Comparison of ENCODE assay signal across 1 cellular context in the genomic region with DNA sequence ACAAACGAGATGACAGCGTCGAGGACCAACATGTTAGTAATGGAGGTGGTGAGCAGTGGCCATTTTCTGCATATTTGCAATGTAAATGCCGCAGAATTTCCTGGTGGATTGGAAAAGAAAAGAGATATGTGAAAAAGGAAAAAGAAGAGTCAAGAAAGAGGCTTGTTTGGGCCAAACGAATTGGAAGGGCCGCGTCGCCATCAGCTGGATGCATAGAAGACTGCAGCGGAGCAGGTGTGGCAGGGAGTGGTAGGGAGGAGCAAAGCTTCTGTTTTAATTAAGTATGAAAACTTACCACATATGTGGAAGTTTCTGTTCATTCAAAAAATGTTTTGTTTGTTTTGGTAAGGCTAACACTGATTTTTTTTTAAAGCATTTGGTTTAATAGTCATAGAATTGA.
TF ChIP-seq lines count a peak whose summit lies in the region.

No MANE protein-coding gene starts in this region.

TF ChIP-seq in K562, 482 proteins besides CTCF, POLR2A, EP300 and RAD21 (continued from another document):
- TF ChIP-seq, protein P1, sequence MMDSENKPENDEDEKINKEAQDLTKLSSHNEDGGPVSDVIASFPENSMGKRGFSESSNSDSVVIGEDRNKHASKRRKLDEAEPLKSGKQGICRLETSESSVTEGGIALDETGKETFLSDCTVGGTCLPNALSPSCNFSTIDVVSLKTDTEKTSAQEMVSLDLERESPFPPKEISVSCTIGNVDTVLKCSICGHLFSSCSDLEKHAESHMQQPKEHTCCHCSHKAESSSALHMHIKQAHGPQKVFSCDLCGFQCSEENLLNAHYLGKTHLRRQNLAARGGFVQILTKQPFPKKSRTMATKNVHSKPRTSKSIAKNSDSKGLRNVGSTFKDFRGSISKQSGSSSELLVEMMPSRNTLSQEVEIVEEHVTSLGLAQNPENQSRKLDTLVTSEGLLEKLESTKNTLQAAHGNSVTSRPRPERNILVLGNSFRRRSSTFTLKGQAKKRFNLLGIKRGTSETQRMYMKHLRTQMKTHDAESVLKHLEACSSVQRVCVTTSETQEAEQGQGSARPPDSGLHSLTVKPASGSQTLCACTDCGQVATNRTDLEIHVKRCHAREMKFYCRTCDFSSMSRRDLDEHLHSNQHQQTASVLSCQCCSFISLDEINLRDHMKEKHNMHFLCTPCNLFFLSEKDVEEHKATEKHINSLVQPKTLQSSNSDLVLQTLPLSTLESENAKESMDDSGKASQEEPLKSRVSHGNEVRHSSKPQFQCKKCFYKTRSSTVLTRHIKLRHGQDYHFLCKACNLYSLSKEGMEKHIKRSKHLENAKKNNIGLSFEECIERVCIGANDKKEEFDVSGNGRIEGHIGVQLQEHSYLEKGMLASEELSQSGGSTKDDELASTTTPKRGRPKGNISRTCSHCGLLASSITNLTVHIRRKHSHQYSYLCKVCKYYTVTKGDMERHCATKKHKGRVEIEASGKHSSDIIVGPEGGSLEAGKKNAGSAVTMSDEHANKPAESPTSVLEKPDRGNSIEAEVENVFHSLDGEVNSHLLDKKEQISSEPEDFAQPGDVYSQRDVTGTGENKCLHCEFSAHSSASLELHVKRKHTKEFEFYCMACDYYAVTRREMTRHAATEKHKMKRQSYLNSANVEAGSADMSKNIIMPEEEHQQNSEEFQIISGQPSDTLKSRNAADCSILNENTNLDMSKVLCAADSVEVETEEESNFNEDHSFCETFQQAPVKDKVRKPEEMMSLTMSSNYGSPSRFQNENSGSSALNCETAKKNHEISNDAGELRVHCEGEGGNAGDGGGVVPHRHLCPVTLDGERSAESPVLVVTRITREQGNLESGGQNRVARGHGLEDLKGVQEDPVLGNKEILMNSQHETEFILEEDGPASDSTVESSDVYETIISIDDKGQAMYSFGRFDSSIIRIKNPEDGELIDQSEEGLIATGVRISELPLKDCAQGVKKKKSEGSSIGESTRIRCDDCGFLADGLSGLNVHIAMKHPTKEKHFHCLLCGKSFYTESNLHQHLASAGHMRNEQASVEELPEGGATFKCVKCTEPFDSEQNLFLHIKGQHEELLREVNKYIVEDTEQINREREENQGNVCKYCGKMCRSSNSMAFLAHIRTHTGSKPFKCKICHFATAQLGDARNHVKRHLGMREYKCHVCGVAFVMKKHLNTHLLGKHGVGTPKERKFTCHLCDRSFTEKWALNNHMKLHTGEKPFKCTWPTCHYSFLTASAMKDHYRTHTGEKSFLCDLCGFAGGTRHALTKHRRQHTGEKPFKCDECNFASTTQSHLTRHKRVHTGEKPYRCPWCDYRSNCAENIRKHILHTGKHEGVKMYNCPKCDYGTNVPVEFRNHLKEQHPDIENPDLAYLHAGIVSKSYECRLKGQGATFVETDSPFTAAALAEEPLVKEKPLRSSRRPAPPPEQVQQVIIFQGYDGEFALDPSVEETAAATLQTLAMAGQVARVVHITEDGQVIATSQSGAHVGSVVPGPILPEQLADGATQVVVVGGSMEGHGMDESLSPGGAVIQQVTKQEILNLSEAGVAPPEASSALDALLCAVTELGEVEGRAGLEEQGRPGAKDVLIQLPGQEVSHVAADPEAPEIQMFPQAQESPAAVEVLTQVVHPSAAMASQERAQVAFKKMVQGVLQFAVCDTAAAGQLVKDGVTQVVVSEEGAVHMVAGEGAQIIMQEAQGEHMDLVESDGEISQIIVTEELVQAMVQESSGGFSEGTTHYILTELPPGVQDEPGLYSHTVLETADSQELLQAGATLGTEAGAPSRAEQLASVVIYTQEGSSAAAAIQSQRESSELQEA (IDR thresholded peaks at IDR 0.05; ENCODE audit: low read depth): no peak
- TF ChIP-seq TARDBP (IDR thresholded peaks at IDR 0.05): no peak
- no peak for TF ChIP-seq FOXJ3 (CRISPR knock-in tag; IDR thresholded peaks at IDR 0.05)
- TF ChIP-seq ATF1 (CRISPR knock-in tag; IDR thresholded peaks at IDR 0.05): no peak
- TF ChIP-seq ATF1 (tag; IDR thresholded peaks at IDR 0.05): no peak
- no peak for TF ChIP-seq ILK (tag; IDR thresholded peaks at IDR 0.05; ENCODE audit: borderline replicate concordance, low read depth)
- no peak for TF ChIP-seq HNRNPK (IDR thresholded peaks at IDR 0.05; ENCODE audit: low read depth, low read length, poor library complexity, severe bottlenecking)
- no peak for TF ChIP-seq CREB1 (IDR thresholded peaks at IDR 0.05)
- no peak for TF ChIP-seq CREB1 (CRISPR knock-in tag; IDR thresholded peaks at IDR 0.05)
- no peak for TF ChIP-seq MAFG (tag; conservative IDR thresholded peaks at IDR 0.05)
- no peak for TF ChIP-seq SMAD4 (CRISPR knock-in tag; conservative IDR thresholded peaks at IDR 0.05)
- no peak for TF ChIP-seq ZNF41 (CRISPR knock-in tag; conservative IDR thresholded peaks at IDR 0.05)
